Comparison of ENCODE assay signal across 2 cellular contexts in the genomic region with DNA sequence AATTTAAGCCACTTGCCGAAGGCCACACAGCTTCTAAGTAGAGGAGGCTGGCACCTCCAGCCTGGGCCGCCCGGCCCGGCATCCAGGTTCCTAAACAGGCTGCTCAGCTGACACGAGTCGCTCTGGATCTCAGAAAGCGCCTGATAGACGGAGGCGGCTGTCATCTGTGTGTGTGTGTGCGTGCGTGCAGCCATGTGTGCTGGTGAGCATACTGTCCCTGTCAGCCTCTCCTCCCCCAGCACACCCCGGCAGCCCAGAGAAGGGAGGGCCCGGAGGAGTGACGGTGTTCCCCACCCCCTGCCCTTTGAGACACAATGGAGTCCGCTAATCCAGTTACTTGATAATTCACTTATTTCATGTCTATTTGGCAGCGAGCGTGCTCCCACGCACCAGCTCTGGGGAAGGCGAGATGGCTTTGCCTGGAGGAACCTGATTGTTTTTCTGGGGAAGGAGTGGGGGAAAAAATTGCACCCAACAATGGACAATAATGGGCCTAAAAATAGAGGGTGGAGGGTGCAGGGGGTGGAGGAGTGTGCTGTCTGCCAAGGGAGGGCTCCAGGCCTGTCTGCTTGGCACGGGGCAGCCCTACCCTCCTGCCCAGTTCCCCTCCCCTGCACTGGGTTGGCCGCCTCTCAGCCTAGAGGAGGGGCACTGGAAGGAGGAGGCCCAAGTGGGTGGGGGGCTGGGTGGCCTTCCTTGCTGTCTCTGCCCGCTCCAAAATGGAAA.
TF ChIP-seq lines count a peak whose summit lies in the region.

No MANE protein-coding gene starts in this region.

TF ChIP-seq in K562, 482 proteins besides CTCF, POLR2A, EP300 and RAD21 (continued from another document):
- TF ChIP-seq, protein P1, sequence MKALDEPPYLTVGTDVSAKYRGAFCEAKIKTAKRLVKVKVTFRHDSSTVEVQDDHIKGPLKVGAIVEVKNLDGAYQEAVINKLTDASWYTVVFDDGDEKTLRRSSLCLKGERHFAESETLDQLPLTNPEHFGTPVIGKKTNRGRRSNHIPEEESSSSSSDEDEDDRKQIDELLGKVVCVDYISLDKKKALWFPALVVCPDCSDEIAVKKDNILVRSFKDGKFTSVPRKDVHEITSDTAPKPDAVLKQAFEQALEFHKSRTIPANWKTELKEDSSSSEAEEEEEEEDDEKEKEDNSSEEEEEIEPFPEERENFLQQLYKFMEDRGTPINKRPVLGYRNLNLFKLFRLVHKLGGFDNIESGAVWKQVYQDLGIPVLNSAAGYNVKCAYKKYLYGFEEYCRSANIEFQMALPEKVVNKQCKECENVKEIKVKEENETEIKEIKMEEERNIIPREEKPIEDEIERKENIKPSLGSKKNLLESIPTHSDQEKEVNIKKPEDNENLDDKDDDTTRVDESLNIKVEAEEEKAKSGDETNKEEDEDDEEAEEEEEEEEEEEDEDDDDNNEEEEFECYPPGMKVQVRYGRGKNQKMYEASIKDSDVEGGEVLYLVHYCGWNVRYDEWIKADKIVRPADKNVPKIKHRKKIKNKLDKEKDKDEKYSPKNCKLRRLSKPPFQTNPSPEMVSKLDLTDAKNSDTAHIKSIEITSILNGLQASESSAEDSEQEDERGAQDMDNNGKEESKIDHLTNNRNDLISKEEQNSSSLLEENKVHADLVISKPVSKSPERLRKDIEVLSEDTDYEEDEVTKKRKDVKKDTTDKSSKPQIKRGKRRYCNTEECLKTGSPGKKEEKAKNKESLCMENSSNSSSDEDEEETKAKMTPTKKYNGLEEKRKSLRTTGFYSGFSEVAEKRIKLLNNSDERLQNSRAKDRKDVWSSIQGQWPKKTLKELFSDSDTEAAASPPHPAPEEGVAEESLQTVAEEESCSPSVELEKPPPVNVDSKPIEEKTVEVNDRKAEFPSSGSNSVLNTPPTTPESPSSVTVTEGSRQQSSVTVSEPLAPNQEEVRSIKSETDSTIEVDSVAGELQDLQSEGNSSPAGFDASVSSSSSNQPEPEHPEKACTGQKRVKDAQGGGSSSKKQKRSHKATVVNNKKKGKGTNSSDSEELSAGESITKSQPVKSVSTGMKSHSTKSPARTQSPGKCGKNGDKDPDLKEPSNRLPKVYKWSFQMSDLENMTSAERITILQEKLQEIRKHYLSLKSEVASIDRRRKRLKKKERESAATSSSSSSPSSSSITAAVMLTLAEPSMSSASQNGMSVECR (CRISPR knock-in tag; IDR thresholded peaks at IDR 0.05): no peak
- no peak for TF ChIP-seq GATA2 (CRISPR knock-in tag; IDR thresholded peaks at IDR 0.05)
- peak; percentile 22 for TF ChIP-seq ZFP36 (IDR thresholded peaks at IDR 0.05; ENCODE audit: low read depth, low read length, partially characterized antibody)

TF ChIP-seq in GM23338, 12 proteins besides CTCF, POLR2A, EP300 and RAD21:
- TF ChIP-seq, protein P2, sequence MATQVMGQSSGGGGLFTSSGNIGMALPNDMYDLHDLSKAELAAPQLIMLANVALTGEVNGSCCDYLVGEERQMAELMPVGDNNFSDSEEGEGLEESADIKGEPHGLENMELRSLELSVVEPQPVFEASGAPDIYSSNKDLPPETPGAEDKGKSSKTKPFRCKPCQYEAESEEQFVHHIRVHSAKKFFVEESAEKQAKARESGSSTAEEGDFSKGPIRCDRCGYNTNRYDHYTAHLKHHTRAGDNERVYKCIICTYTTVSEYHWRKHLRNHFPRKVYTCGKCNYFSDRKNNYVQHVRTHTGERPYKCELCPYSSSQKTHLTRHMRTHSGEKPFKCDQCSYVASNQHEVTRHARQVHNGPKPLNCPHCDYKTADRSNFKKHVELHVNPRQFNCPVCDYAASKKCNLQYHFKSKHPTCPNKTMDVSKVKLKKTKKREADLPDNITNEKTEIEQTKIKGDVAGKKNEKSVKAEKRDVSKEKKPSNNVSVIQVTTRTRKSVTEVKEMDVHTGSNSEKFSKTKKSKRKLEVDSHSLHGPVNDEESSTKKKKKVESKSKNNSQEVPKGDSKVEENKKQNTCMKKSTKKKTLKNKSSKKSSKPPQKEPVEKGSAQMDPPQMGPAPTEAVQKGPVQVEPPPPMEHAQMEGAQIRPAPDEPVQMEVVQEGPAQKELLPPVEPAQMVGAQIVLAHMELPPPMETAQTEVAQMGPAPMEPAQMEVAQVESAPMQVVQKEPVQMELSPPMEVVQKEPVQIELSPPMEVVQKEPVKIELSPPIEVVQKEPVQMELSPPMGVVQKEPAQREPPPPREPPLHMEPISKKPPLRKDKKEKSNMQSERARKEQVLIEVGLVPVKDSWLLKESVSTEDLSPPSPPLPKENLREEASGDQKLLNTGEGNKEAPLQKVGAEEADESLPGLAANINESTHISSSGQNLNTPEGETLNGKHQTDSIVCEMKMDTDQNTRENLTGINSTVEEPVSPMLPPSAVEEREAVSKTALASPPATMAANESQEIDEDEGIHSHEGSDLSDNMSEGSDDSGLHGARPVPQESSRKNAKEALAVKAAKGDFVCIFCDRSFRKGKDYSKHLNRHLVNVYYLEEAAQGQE (IDR thresholded peaks at IDR 0.05; ENCODE audit: unreplicated experiment): no peak
- no peak for TF ChIP-seq ZNF331 (CRISPR knock-in tag; IDR thresholded peaks at IDR 0.05; ENCODE audit: low read depth)
- TF ChIP-seq POLR2AphosphoS5 (IDR thresholded peaks at IDR 0.05; ENCODE audit: low read depth): no peak
- TF ChIP-seq JUNB (IDR thresholded peaks at IDR 0.05; ENCODE audit: unreplicated experiment): no peak
- no peak for TF ChIP-seq EZH2 (IDR thresholded peaks at IDR 0.05; ENCODE audit: low read depth, unreplicated experiment)
- no peak for TF ChIP-seq EZH2phosphoT487 (IDR thresholded peaks at IDR 0.05; ENCODE audit: unreplicated experiment)
- no peak for TF ChIP-seq CREB1 (CRISPR knock-in tag; IDR thresholded peaks at IDR 0.05; ENCODE audit: low read depth)
